ENCODE assay signal across 8 cellular contexts in genomic region chr6:125748534-125749111, GRCh38. TPM values are rescaled to one million over a fixed set of nuclear protein-coding genes. Genes with fewer than 3 reads are reported as not detected.
DNase-seq lines count a peak whose midpoint lies in the region; ATAC-seq and TF ChIP-seq lines count a peak whose summit lies in the region.

No MANE protein-coding gene starts in this region.

- H3K4me3 Mint-ChIP-seq in activated naive CD8-positive, alpha-beta T cell: peak overlapping the region; percentile 91
- H3K4me3 Mint-ChIP-seq in immature natural killer cell: peak overlapping the region; percentile 90 to 96 (median 93)
- H3K4me3 Mint-ChIP-seq in stimulated activated naive B cell treated with anti-CD40 and anti-IgM and Interleukin-4, amounts not matched to agents 10 μg/mL and 1 μg/mL and 100 μg/mL, for 72 hours: peak overlapping the region; percentile 87 to 92

- H3K4me3 ChIP-seq in GM06990 (replicated peaks; ENCODE audit: low read depth, low read length): peak overlapping the region; percentile 67

- no peak for DNase-seq in GM06990 (ENCODE audit: extremely low read depth, insufficient read length)
- peak; percentile 60 for DNase-seq in NCI-H1105 (lab: John Stamatoyannopoulos, UW)
- DNase-seq in immature natural killer cell: peak in 2 of 3 donors; percentile 23 to 26
- DNase-seq in stimulated activated naive B cell treated with anti-CD40 and anti-IgM and Interleukin-4, amounts not matched to agents 10 μg/mL and 1 μg/mL and 100 μg/mL, for 72 hours: no peak
- no peak for DNase-seq in HCEC 1CT

- no peak for TF ChIP-seq CTCF in GM06990 (IDR thresholded peaks at IDR 0.05; ENCODE audit: insufficient read depth, low read length, poor library complexity, severe bottlenecking)

- no peaks in the 10 kb centered on the region for H3K36me3 Mint-ChIP-seq in activated naive CD8-positive, alpha-beta T cell
- H3K36me3 Mint-ChIP-seq in immature natural killer cell: no peaks in the 10 kb centered on the region
- H3K36me3 Mint-ChIP-seq in stimulated activated naive B cell treated with anti-CD40 and anti-IgM and Interleukin-4, amounts not matched to agents 10 μg/mL and 1 μg/mL and 100 μg/mL, for 72 hours: no peaks in the 10 kb centered on the region

- H3K27me3 ChIP-seq in GM06990 (replicated peaks; ENCODE audit: control insufficient read depth, insufficient read depth, low read length): peaks cover 3% of the 10 kb centered on the region; the same call in 1 of the 2 replicates

- no peaks in the 10 kb centered on the region for H3K36me3 ChIP-seq in GM06990 (ENCODE audit: control insufficient read depth, insufficient read depth, low read length)

- H3K27me3 Mint-ChIP-seq in activated naive CD8-positive, alpha-beta T cell: peaks cover 28% of the 10 kb centered on the region
- H3K27me3 Mint-ChIP-seq in immature natural killer cell (ENCODE audit: low read depth in 3 of 3): peaks cover 17 to 31% (median 29%) of the 10 kb centered on the region in 3 donors
- H3K27me3 Mint-ChIP-seq in stimulated activated naive B cell treated with anti-CD40 and anti-IgM and Interleukin-4, amounts not matched to agents 10 μg/mL and 1 μg/mL and 100 μg/mL, for 72 hours: peaks cover 26 to 31% of the 10 kb centered on the region in 2 donors

- H3K27ac Mint-ChIP-seq in activated naive CD8-positive, alpha-beta T cell: no peak overlapping the region
- H3K27ac Mint-ChIP-seq in immature natural killer cell: peak overlapping the region; percentile 57 to 94 (median 91)
- H3K27ac Mint-ChIP-seq in stimulated activated naive B cell treated with anti-CD40 and anti-IgM and Interleukin-4, amounts not matched to agents 10 μg/mL and 1 μg/mL and 100 μg/mL, for 72 hours: no peak overlapping the region

- H3K4me1 Mint-ChIP-seq in activated naive CD8-positive, alpha-beta T cell (ENCODE audit: low read depth): peaks cover 35% of the 10 kb centered on the region
- H3K4me1 Mint-ChIP-seq in immature natural killer cell: peaks cover 34 to 50% of the 10 kb centered on the region in 2 donors
- H3K4me1 Mint-ChIP-seq in stimulated activated naive B cell treated with anti-CD40 and anti-IgM and Interleukin-4, amounts not matched to agents 10 μg/mL and 1 μg/mL and 100 μg/mL, for 72 hours: peaks cover 18 to 43% of the 10 kb centered on the region in 2 donors

- no peaks in the 10 kb centered on the region for H3K9me3 Mint-ChIP-seq in activated naive CD8-positive, alpha-beta T cell (ENCODE audit: low read depth)
- no peaks in the 10 kb centered on the region for H3K9me3 Mint-ChIP-seq in immature natural killer cell
- no peaks in the 10 kb centered on the region for H3K9me3 Mint-ChIP-seq in stimulated activated naive B cell treated with anti-CD40 and anti-IgM and Interleukin-4, amounts not matched to agents 10 μg/mL and 1 μg/mL and 100 μg/mL, for 72 hours

- no peak for ATAC-seq in stimulated activated naive B cell treated with anti-CD40 and anti-IgM and Interleukin-4, amounts not matched to agents 10 μg/mL and 1 μg/mL and 100 μg/mL, for 72 hours (replicated peaks)
- no peak for ATAC-seq in GM18520 (IDR thresholded peaks at IDR 0.05; ENCODE audit: unreplicated experiment)
- no peak for ATAC-seq in GM21717 (IDR thresholded peaks at IDR 0.05; ENCODE audit: unreplicated experiment)

RNA-seq across cellular contexts. Expression of gene HEY2, which starts 0.8 kb away (rescaled TPM):
- polyA plus RNA-seq in immature natural killer cell: 1 to 10 TPM in 1 of 3 donors, under 1 TPM in 2; 0.72 to 2.1 (median 0.76) TPM

RNA-seq across cellular contexts. Expression of gene NCOA7, which starts 42.1 kb away (rescaled TPM):
- 10 to 100 TPM; 10.2 to 48.1 (median 16.1) TPM for polyA plus RNA-seq in immature natural killer cell

Comparison
In these comparisons a context has a peak if more than half of its experiments do, and no peak if none do; other contexts are left out.
1. DNase-seq: peak in NCI-H1105 (single experiment) and immature natural killer cell (2 of 3); none in GM06990 (single experiment), stimulated activated naive B cell treated with anti-CD40 and anti-IgM and Interleukin-4, amounts not matched to agents 10 μg/mL and 1 μg/mL and 100 μg/mL, for 72 hours (single experiment) and HCEC 1CT (single experiment).
2. H3K27ac Mint-ChIP-seq: peak in immature natural killer cell (6 of 6); none in activated naive CD8-positive, alpha-beta T cell (single experiment) and stimulated activated naive B cell treated with anti-CD40 and anti-IgM and Interleukin-4, amounts not matched to agents 10 μg/mL and 1 μg/mL and 100 μg/mL, for 72 hours (single experiment).
3. Peak in every context shown above with its lines, with median percentiles within 50 percentile points of each other: H3K4me3 Mint-ChIP-seq.